ENCODE assay signal across 21 cellular contexts in the genomic region with DNA sequence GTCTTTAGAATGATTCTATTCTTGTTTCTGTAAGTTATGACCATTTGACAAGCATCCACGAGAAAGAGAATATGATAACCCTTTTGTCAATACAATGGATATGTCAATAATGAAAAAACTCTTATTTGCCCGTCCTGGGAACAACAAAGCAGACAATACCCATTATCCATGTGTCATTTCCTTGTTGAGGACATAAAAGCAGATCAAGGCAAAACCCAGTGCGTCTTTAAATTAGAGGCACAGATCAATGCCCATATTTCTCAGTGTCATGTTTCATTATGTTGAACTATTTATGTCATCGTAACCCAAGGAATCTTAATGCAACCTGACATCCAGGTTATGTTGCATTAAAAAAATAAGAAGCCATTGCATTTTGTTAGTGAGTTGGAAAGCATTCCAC.
"Had no signal": no experiment of that assay in that cellular context is flagged by ENCODE, and none has a peak within 500 bp of the region (broad histone marks: within the 10 kb centered on the region; RNA-seq: fewer than 3 reads in every experiment).

No MANE protein-coding gene starts in this region.

- H3K27me3 ChIP-seq: dorsolateral prefrontal cortex, esophagus squamous epithelium, gastrocnemius medialis, heart right ventricle, left lung had no signal

- H3K36me3 ChIP-seq: esophagus squamous epithelium, gastrocnemius medialis, heart right ventricle, left lung, lower lobe of right lung had no signal

- H3K9me3 ChIP-seq: esophagus squamous epithelium, gastrocnemius medialis, lower lobe of right lung had no signal

- DNase-seq: dermis blood vessel endothelial cell; dorsolateral prefrontal cortex; effector CD4-positive, alpha-beta T cell; effector memory CD4-positive, alpha-beta T cell; esophagus squamous epithelium; foreskin fibroblast; foreskin melanocyte; gastrocnemius medialis; glutamatergic neuron; head of caudate nucleus; heart right ventricle; hippocampal formation; left cardiac atrium; left lung; left ventricle myocardium superior; lower lobe of right lung; mesenchymal stem cell; mucosa of descending colon; naive B cell; naive thymus-derived CD8-positive, alpha-beta T cell had no signal

- H3K27ac ChIP-seq: coronary artery, dorsolateral prefrontal cortex, esophagus squamous epithelium, gastrocnemius medialis, heart right ventricle, left lung, lower lobe of right lung had no signal

- H3K4me3 ChIP-seq: coronary artery, dorsolateral prefrontal cortex, esophagus squamous epithelium, gastrocnemius medialis, heart right ventricle, left lung, lower lobe of right lung, mucosa of descending colon had no signal
